In genomic region chr20:47385968-47386367, GRCh38 we compare ENCODE assay signal across 6 cellular contexts. TPM values are rescaled to one million over a fixed set of nuclear protein-coding genes. Genes with fewer than 3 reads are reported as not detected.
A peak's percentile ranks its signal among the peaks of the same experiment; 100 is the strongest.
DNase-seq lines count a peak whose midpoint lies in the region; ATAC-seq, FAIRE-seq and TF ChIP-seq lines count a peak whose summit lies in the region.
"Not testable (repeated sequence)": the region's sequence is repeated elsewhere in the genome, so short reads cannot be mapped to it uniquely, and the experiment has no call there.

No MANE protein-coding gene starts in this region.

- DNase-seq in A549 (ENCODE audit: low read depth in 1 of 2, low spot score in 1 of 2); RWPE1 (ENCODE audit: low spot score); ascending aorta (ENCODE audit: low spot score in 2 of 2); H1 (ENCODE audit: low read depth in 1 of 2, low spot score in 2 of 2); HepG2 (ENCODE audit: low spot score); gastrocnemius medialis: not testable (repeated sequence)

- TF ChIP-seq RAD21 in A549 (conservative IDR thresholded peaks at IDR 0.05 in 1 of 2, IDR thresholded peaks at IDR 0.05 in 1 of 2); H1 (IDR thresholded peaks at IDR 0.05 in 1 of 2, conservative IDR thresholded peaks at IDR 0.05 in 1 of 2; ENCODE audit: low read depth in 2 of 2, low read length in 2 of 2); HepG2 (CRISPR knock-in tag; IDR thresholded peaks at IDR 0.05): not testable (repeated sequence)

- CTCF ChIA-PET in A549 (lab: Yijun Ruan, JAX): interaction anchor here (1.1 to 9.8 kb wide), 7 partner anchors 56 to 633 kb away, joined by 4 to 684 read pairs (median 116); no protein-coding TSS in a partner anchor
- CTCF ChIA-PET in RWPE1 (lab: Yijun Ruan, JAX): interaction anchor here (0.9 to 7.0 kb wide), 2 partner anchors 79 to 111 kb away, joined by 4 to 387 read pairs; no protein-coding TSS in a partner anchor
- CTCF ChIA-PET in H1 (lab: Charles Lee; ENCODE audit: partially characterized antibody): interaction anchor here (0.6 to 7.2 kb wide), 5 partner anchors 17 to 113 kb away, joined by 3 to 86 read pairs (median 33); no protein-coding TSS in a partner anchor
- CTCF ChIA-PET in HepG2 (lab: Yijun Ruan, JAX; ENCODE audit: low intra/inter-chr PET ratio, low total read pairs): interaction anchor here (3.9 kb wide), 1 partner anchor 113 kb away, joined by 202 read pairs; no protein-coding TSS in a partner anchor

- not testable (repeated sequence) for TF ChIP-seq CTCF in A549 (IDR thresholded peaks at IDR 0.05); RWPE1 (conservative IDR thresholded peaks at IDR 0.05; ENCODE audit: low read depth); ascending aorta (IDR thresholded peaks at IDR 0.05); H1 (IDR thresholded peaks at IDR 0.05; ENCODE audit: control extremely low read depth in 1 of 3, insufficient read depth in 1 of 3, low read depth in 1 of 3, low read length in 3 of 3); HepG2 (CRISPR knock-in tag; IDR thresholded peaks at IDR 0.05); gastrocnemius medialis (IDR thresholded peaks at IDR 0.05 in 4 of 5, conservative IDR thresholded peaks at IDR 0.05 in 1 of 5)

- not testable (repeated sequence) for H2BK120ac ChIP-seq in H1 (replicated peaks; ENCODE audit: low read depth, low read length)

- not testable (repeated sequence) for H3K4me3 ChIP-seq in A549; ascending aorta; H1 (ENCODE audit: extremely low read depth in 1 of 4, insufficient read depth in 2 of 4, low read depth in 3 of 4, low read length in 4 of 4); HepG2 (replicated peaks in 1 of 3; ENCODE audit: insufficient read depth in 1 of 3, low read depth in 2 of 3, low read length in 3 of 3); gastrocnemius medialis

- not testable (repeated sequence) for H2BK20ac ChIP-seq in H1 (ENCODE audit: low read length)

- H3K56ac ChIP-seq in H1 (replicated peaks; ENCODE audit: insufficient read length, low read depth, low read length): not testable (repeated sequence)

- not testable (repeated sequence) for H3K14ac ChIP-seq in H1 (ENCODE audit: insufficient read length)

- H3K4me2 ChIP-seq in A549; H1 (ENCODE audit: insufficient read depth in 1 of 2, low read depth in 2 of 2, low read length in 2 of 2); HepG2 (ENCODE audit: low read depth, low read length): not testable (repeated sequence)

- not testable (repeated sequence) for H3K9me3 ChIP-seq in A549; ascending aorta; H1 (ENCODE audit: insufficient read depth in 2 of 2, low read depth in 1 of 2, low read length in 1 of 2); HepG2 (ENCODE audit: low read length); gastrocnemius medialis

- H3K23ac ChIP-seq in H1 (ENCODE audit: insufficient read length): not testable (repeated sequence)

- H3K9ac ChIP-seq in H1 (replicated peaks in 1 of 4; ENCODE audit: extremely low read depth in 1 of 4, low read depth in 3 of 4, low read length in 3 of 4); HepG2 (ENCODE audit: insufficient read depth, low read depth, low read length): not testable (repeated sequence)

- not testable (repeated sequence) for H4K91ac ChIP-seq in H1 (replicated peaks; ENCODE audit: insufficient read length, low read length)

- H3K27me3 ChIP-seq in ascending aorta; H1 (replicated peaks in 1 of 4; ENCODE audit: control insufficient read depth in 3 of 4, extremely low read depth in 1 of 4, insufficient read depth in 3 of 4, low read length in 3 of 4); HepG2 (ENCODE audit: control insufficient read depth in 1 of 2, insufficient read depth in 2 of 2, low read length in 2 of 2); gastrocnemius medialis: not testable (repeated sequence)

- in situ Hi-C loops in HepG2 (cut with HindIII; ENCODE audit: extremely low pct_ligation_motif_present, low pct_unique_long_range_greater_than_20kb): loop anchor here (10.0 to 25.0 kb wide), 2 partner anchors 111 to 624 kb away; no protein-coding TSS in a partner anchor
- in situ Hi-C loops in gastrocnemius medialis (cut with MboI; ENCODE audit: low sequenced_read_pairs in 4 of 4): loop anchor here (5.0 to 25.0 kb wide), 7 partner anchors 189 to 631 kb away; no protein-coding TSS in a partner anchor

- not testable (repeated sequence) for TF ChIP-seq POLR2A in A549 (IDR thresholded peaks at IDR 0.05; ENCODE audit: low read length); H1 (IDR thresholded peaks at IDR 0.05; ENCODE audit: control extremely low read depth in 1 of 2, low read depth in 2 of 2, low read length in 2 of 2); HepG2 (IDR thresholded peaks at IDR 0.05; ENCODE audit: insufficient read depth in 1 of 2, low read depth in 2 of 2, low read length in 2 of 2); gastrocnemius medialis (IDR thresholded peaks at IDR 0.05)

- H2AK5ac ChIP-seq in H1 (ENCODE audit: low read depth, low read length): not testable (repeated sequence)

- not testable (repeated sequence) for H3K79me1 ChIP-seq in H1 (ENCODE audit: low read depth, low read length)

- POLR2A ChIA-PET in A549 (lab: Yijun Ruan, JAX) (interaction anchor here (3.4 kb wide), 1 partner anchor 116 kb away, joined by 23 read pairs; the partner anchor contains the start of gene NCOA3), H1 (lab: Charles Lee; ENCODE audit: partially characterized antibody) (interaction anchor here (1.8 kb wide), 1 partner anchor 27 kb away, joined by 5 read pairs; no protein-coding TSS in a partner anchor)
- POLR2A ChIA-PET in RWPE1 (lab: Yijun Ruan, JAX; ENCODE audit: low non-redundant PET); HepG2 (lab: Yijun Ruan, JAX): not testable (repeated sequence)

- not testable (repeated sequence) for H4K8ac ChIP-seq in H1 (ENCODE audit: extremely low read depth, insufficient read depth, low read length)

- H4K5ac ChIP-seq in H1 (ENCODE audit: insufficient read length, low read depth, low read length): not testable (repeated sequence)

- not testable (repeated sequence) for FAIRE-seq in A549 (lab: Jason Lieb, UNC); H1 (lab: Jason Lieb, UNC); HepG2 (lab: Jason Lieb, UNC)

- H3K27ac ChIP-seq in A549 (peak overlapping the region; percentile 90 to 92), RWPE1 (peak overlapping the region; percentile 7), ascending aorta (peak overlapping the region; percentile 63 to 79), gastrocnemius medialis (peak overlapping the region in 3 of 4 donors; percentile 9 to 71 (median 43))
- H3K27ac ChIP-seq in H1 (ENCODE audit: low read depth, low read length); HepG2 (ENCODE audit: extremely low read length, insufficient read depth, low read length): not testable (repeated sequence)

- H3K23me2 ChIP-seq in H1 (ENCODE audit: low read depth, low read length): not testable (repeated sequence)

- H3K36me3 ChIP-seq in ascending aorta; H1 (ENCODE audit: control insufficient read depth in 2 of 4, insufficient read depth in 4 of 4, low read length in 3 of 4); HepG2 (replicated peaks in 1 of 2; ENCODE audit: control insufficient read depth in 1 of 2, insufficient read depth in 2 of 2, low read length in 2 of 2); gastrocnemius medialis: not testable (repeated sequence)

- TF ChIP-seq EP300 in A549 (IDR thresholded peaks at IDR 0.05); H1 (IDR thresholded peaks at IDR 0.05; ENCODE audit: borderline replicate concordance in 1 of 2, low read depth in 2 of 2, low read length in 2 of 2); HepG2 (IDR thresholded peaks at IDR 0.05; ENCODE audit: low read depth in 2 of 2, low read length in 2 of 2); HepG2 (CRISPR knock-in tag; IDR thresholded peaks at IDR 0.05; ENCODE audit: borderline replicate concordance): not testable (repeated sequence)

- not testable (repeated sequence) for BruUV-seq in HepG2 (replicated peaks; lab: Mats Ljungman, UMichigan)

- H3K4me1 ChIP-seq in A549: peaks cover 42% of the 10 kb centered on the region
- H3K4me1 ChIP-seq in ascending aorta: peaks cover 3 to 16% of the 10 kb centered on the region in 2 donors
- not testable (repeated sequence) for H3K4me1 ChIP-seq in H1 (replicated peaks in 1 of 4; ENCODE audit: control insufficient read depth in 3 of 4, insufficient read depth in 4 of 4, low read length in 3 of 4)
- H3K4me1 ChIP-seq in HepG2 (ENCODE audit: insufficient read depth, low read length): peaks cover 20% of the 10 kb centered on the region
- H3K4me1 ChIP-seq in gastrocnemius medialis: peaks cover 2 to 10% of the 10 kb centered on the region in 2 donors

- H3K4ac ChIP-seq in H1 (replicated peaks; ENCODE audit: insufficient read length, low read depth, low read length): not testable (repeated sequence)

- not testable (repeated sequence) for H2BK12ac ChIP-seq in H1 (ENCODE audit: low read depth, low read length)

- not testable (repeated sequence) for H2BK5ac ChIP-seq in H1 (ENCODE audit: low read depth, low read length)

- ATAC-seq in A549, HepG2, gastrocnemius medialis: not testable (repeated sequence)

- 0 out of 2 replicates have a peak overlapping the region, but pooled peaks have one; percentile 61 for H2BK15ac ChIP-seq in H1 (ENCODE audit: low read length)

- H2AFZ ChIP-seq in H1 (ENCODE audit: low read length); HepG2 (ENCODE audit: low read length): not testable (repeated sequence)

- intact Hi-C loops in ascending aorta (cut with DNase I): loop anchor here (2.0 to 10.0 kb wide), 5 partner anchors 25 to 631 kb away; partner anchors contain the start of gene NCOA3
- intact Hi-C loops in HepG2 (cut with micrococcal nuclease; ENCODE audit: unreplicated experiment): not testable (repeated sequence)
- intact Hi-C loops in gastrocnemius medialis (cut with DNase I; ENCODE audit: low total_unique reads): loop anchor here (2.0 to 10.0 kb wide), 3 partner anchors 189 to 631 kb away; no protein-coding TSS in a partner anchor

- WGBS in A549 (ENCODE audit: missing lambda C conversion rate): 100% methylated on average over 5 of the region's 5 CpGs
- WGBS in H1 (ENCODE audit: extremely low coverage in 1 of 2, insufficient coverage in 1 of 2, insufficient read length in 1 of 2, insufficient replicate concordance in 2 of 2, low coverage in 1 of 2, low lambda C conversion rate in 2 of 2, missing lambda C conversion rate in 1 of 2), 2 experiments: 93% methylated on average over 5 of the region's 5 CpGs; no CpG with 5 or more reads in 1 of the 2 experiments
- 96% methylated on average over 5 of the region's 5 CpGs for WGBS in HepG2 (ENCODE audit: low lambda C conversion rate)

- not testable (repeated sequence) for H3K79me2 ChIP-seq in H1 (ENCODE audit: control insufficient read depth in 1 of 2, insufficient read depth in 2 of 2, low read length in 2 of 2); HepG2 (ENCODE audit: insufficient read depth, low read length)

- H3K18ac ChIP-seq in H1 (ENCODE audit: extremely low read depth, low read length): not testable (repeated sequence)

- H4K20me1 ChIP-seq in H1 (replicated peaks in 1 of 2; ENCODE audit: control insufficient read depth in 1 of 2, insufficient read depth in 2 of 2, low read length in 2 of 2); HepG2 (ENCODE audit: insufficient read depth, low read length): not testable (repeated sequence)

RNA-seq across cellular contexts. Expression of gene ZMYND8, which starts 29.5 kb away (rescaled TPM):
- polyA plus RNA-seq in A549 (2011; rRNA removed) (23.6 and 24.9 TPM in 2 replicates), A549 (2017; fragmentation: RNase III; extraction: RNeasy Plus Mini Kit Qiagen cat#74134 plus additional on column Dnase treatment) (10.2 to 11.2 TPM (median 10.4 TPM) in 3 replicates), H1 (2011; rRNA removed) (50.5 and 58.5 TPM in 2 replicates), HepG2 (2011; rRNA removed) (81.4 and 84.7 TPM in 2 replicates)
- 10.9 TPM in 2 replicates for polyA plus RNA-seq in A549 (2012; cell fraction: cytosol; rRNA removed)
- 19.5 and 21.4 TPM in 2 replicates for polyA plus RNA-seq in A549 (2012; cell fraction: nucleus; rRNA removed)
- 22.2 and 24.4 TPM in 2 replicates for polyA minus RNA-seq in A549 (2011; rRNA and poly(A)+ RNA removed)
- total RNA-seq in ascending aorta (23.2 TPM), HepG2 (2016; rRNA removed; fragmentation: Illumina TruSeq; extraction: Trizol) (53.9 and 71.9 TPM in 2 replicates), gastrocnemius medialis (10 to 100 TPM; 15.1 to 32.2 (median 19.7) TPM)
- 163 TPM in 2 replicates for total RNA-seq in H1 (2021; fragmentation: NEBNext Ultra II Directional; extraction: Animal tissue kit (Norgen Biotek cat#: 25700))
- polyA plus RNA-seq in H1 (2011; cell fraction: cytosol; rRNA removed): 66.1 TPM
- 123 TPM for polyA plus RNA-seq in H1 (2011; cell fraction: nucleus; rRNA removed)
- polyA plus RNA-seq in H1 (2012, experiment 1 of 2): 71.7 to 113 TPM (median 77.5 TPM) in 4 replicates
- 9.8 TPM for polyA plus RNA-seq in H1 (2012, experiment 2 of 2)
- polyA plus RNA-seq in H1 (2013, experiment 1 of 2): 70.7 TPM
- 69.6 TPM for polyA plus RNA-seq in H1 (2013, experiment 2 of 2)
- 67.9 and 102 TPM in 2 replicates for polyA minus RNA-seq in H1 (2011; rRNA and poly(A)+ RNA removed)
- polyA minus RNA-seq in H1 (2011; cell fraction: cytosol; rRNA and poly(A)+ RNA removed): 53.2 TPM
- 91.2 TPM for polyA minus RNA-seq in H1 (2011; cell fraction: nucleus; rRNA and poly(A)+ RNA removed)
- total RNA-seq in HepG2 (2016; cell fraction: cytosol; rRNA removed; fragmentation: Illumina TruSeq; extraction: Trizol; ENCODE audit: low read depth): 45.3 and 50.7 TPM in 2 replicates
- 54.7 and 64.5 TPM in 2 replicates for total RNA-seq in HepG2 (2016; cell fraction: insoluble cytoplasmic fraction; rRNA removed; fragmentation: Illumina TruSeq; extraction: Trizol)
- 30.6 and 34.0 TPM in 2 replicates for total RNA-seq in HepG2 (2016; cell fraction: membrane; rRNA removed; fragmentation: Illumina TruSeq; extraction: Trizol)
- total RNA-seq in HepG2 (2016; cell fraction: nucleus; rRNA removed; fragmentation: Illumina TruSeq; extraction: Trizol): 90.9 and 106 TPM in 2 replicates
- 41.2 and 45.2 TPM in 2 replicates for polyA plus RNA-seq in HepG2 (2011; cell fraction: cytosol; rRNA removed)
- polyA plus RNA-seq in HepG2 (2011; cell fraction: nucleus; rRNA removed): 139 and 149 TPM in 2 replicates
- polyA plus RNA-seq in HepG2 (2012): 50.4 and 60.2 TPM in 2 replicates
- 1.9 and 2.5 TPM in 2 replicates for polyA plus RNA-seq in HepG2 (2016; cell fraction: cytosol; fragmentation: Illumina TruSeq; extraction: Trizol; ENCODE audit: low read depth)
- 42.7 and 55.7 TPM in 2 replicates for polyA plus RNA-seq in HepG2 (2016; cell fraction: insoluble cytoplasmic fraction; fragmentation: Illumina TruSeq; extraction: Trizol; ENCODE audit: low read depth)
- polyA plus RNA-seq in HepG2 (2016; cell fraction: membrane; fragmentation: Illumina TruSeq; extraction: Trizol; ENCODE audit: low read depth): 7.9 and 9.1 TPM in 2 replicates
- polyA plus RNA-seq in HepG2 (2016; cell fraction: nucleus; fragmentation: Illumina TruSeq; extraction: Trizol; ENCODE audit: insufficient read depth, low read depth): 103 and 106 TPM in 2 replicates
- 14.1 and 79.4 TPM in 2 replicates for polyA minus RNA-seq in HepG2 (2011; rRNA and poly(A)+ RNA removed; ENCODE audit: low replicate concordance)
- 66.7 and 69.5 TPM in 2 replicates for polyA minus RNA-seq in HepG2 (2011; cell fraction: cytosol; rRNA and poly(A)+ RNA removed)
- 190 and 220 TPM in 2 replicates for polyA minus RNA-seq in HepG2 (2011; cell fraction: nucleus; rRNA and poly(A)+ RNA removed)
